Comparison of ENCODE assay signal across 1 cellular context in the genomic region with DNA sequence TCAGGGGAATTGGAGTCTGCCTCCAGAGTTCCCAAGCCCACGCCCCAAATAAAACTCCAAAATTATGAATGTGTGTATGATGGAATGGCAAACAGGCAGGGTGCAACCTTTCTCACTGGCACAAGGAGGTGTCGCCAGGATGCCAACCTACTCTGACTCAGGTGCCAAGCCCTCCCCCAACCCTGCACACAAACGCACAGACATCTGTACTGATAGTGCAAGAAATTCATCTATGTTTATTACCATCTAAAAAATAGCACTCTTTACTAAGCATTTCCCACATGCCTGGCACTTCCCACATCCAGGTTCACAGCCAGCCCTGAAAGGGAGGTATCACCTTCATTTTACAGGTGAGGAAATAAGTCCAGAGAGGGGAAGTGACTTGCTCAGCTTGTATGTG.
TF ChIP-seq lines count a peak whose summit lies in the region.

No MANE protein-coding gene starts in this region.

TF ChIP-seq in H1, 55 proteins besides CTCF, POLR2A, EP300 and RAD21:
- TF ChIP-seq RNF2 (IDR thresholded peaks at IDR 0.05; ENCODE audit: borderline replicate concordance, low read depth, low read length, missing control alignments, poor library complexity, severe bottlenecking) (no peak), BCL11A (IDR thresholded peaks at IDR 0.05; ENCODE audit: low read depth in 2 of 2, low read length in 2 of 2) (no peak)
